In genomic region chr5:75678155-75678554, GRCh38 we compare ENCODE assay signal across 2 cellular contexts.
TF ChIP-seq lines count a peak whose summit lies in the region.

No MANE protein-coding gene starts in this region.

TF ChIP-seq in SK-N-SH, 30 proteins besides CTCF, POLR2A, EP300 and RAD21 (continued from another document):
- TF ChIP-seq RFX5 (IDR thresholded peaks at IDR 0.05; ENCODE audit: low read length) = no peak
- TF ChIP-seq RCOR1 (IDR thresholded peaks at IDR 0.05; ENCODE audit: low read length) = no peak

TF ChIP-seq in SK-N-SH treated with all-trans-retinoic acid at 6 μM for 48 hours, 23 proteins besides CTCF, POLR2A, EP300 and RAD21 (continued from another document):
- TF ChIP-seq CREB5 (CRISPR knock-in tag; IDR thresholded peaks at IDR 0.05; ENCODE audit: low read depth) (no peak), TOX (CRISPR knock-in tag; IDR thresholded peaks at IDR 0.05; ENCODE audit: borderline replicate concordance) (no peak)
